Comparison of ENCODE assay signal across 1 cellular context in genomic region chr3:50194903-50195500, GRCh38.
TF ChIP-seq lines count a peak whose summit lies in the region.

No MANE protein-coding gene starts in this region.

TF ChIP-seq in IMR-90, 13 proteins besides CTCF, POLR2A, EP300 and RAD21 (continued from another document):
- TF ChIP-seq BHLHE40 (IDR thresholded peaks at IDR 0.05; ENCODE audit: low read depth, low read length) (no peak), MAZ (IDR thresholded peaks at IDR 0.05; ENCODE audit: borderline replicate concordance, low read depth, low read length) (no peak)
TF ChIP-seq in IMR-90: peak in this region for 0.
